In the genomic region with DNA sequence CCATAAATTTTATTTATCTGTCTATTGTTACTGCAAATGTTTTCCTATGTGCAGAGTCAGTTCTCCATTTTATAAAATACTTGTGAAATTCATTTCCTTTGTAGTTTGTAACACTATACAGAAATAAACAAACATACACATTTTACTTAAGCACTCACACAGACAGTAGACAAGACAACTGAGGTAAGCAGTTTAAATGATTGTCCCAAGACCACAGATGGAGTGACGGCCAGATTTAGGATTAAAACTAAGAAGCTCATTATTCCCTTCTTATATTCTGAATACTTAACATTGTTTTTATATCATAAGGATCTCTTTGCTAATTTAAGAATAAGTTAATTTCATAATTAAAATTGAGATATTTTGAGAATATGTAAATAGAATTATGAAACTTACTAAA, we compare ENCODE assay signal across 9 cellular contexts.
A peak's percentile ranks its signal among the peaks of the same experiment; 100 is the strongest.
DNase-seq lines count a peak whose midpoint lies in the region; ATAC-seq, FAIRE-seq and TF ChIP-seq lines count a peak whose summit lies in the region.
"Had no signal": no experiment of that assay in that cellular context is flagged by ENCODE, and none has a peak within 500 bp of the region (broad histone marks: within the 10 kb centered on the region; RNA-seq: fewer than 3 reads in every experiment).

No MANE protein-coding gene starts in this region.

- H3K4me1 ChIP-seq in aorta (ENCODE audit: control insufficient read depth in 1 of 2, insufficient read depth in 2 of 2, low read length in 2 of 2): peaks cover 0 to 4% of the 10 kb centered on the region in 2 donors

- H3K36me3 ChIP-seq in aorta (ENCODE audit: control insufficient read depth in 1 of 2, insufficient read depth in 2 of 2, low read length in 1 of 2): no peaks in the 10 kb centered on the region

- H3K27ac ChIP-seq in VCaP (peak overlapping the region; percentile 67), aorta (ENCODE audit: low read depth in 1 of 2, low read length in 2 of 2) (no peak overlapping the region)

- H3K4me3 Mint-ChIP-seq in stimulated activated memory B cell treated with anti-CD40 and anti-IgM and Interleukin-4, amounts not matched to agents 10 μg/mL and 1 μg/mL and 100 μg/mL, for 72 hours: peak overlapping the region; percentile 58

- no peaks in the 10 kb centered on the region for H3K27me3 Mint-ChIP-seq in stimulated activated memory B cell treated with anti-CD40 and anti-IgM and Interleukin-4, amounts not matched to agents 10 μg/mL and 1 μg/mL and 100 μg/mL, for 72 hours

- intact Hi-C loops in aorta (cut with DNase I): no loop called here

- H3K9me3 ChIP-seq in aorta (ENCODE audit: control insufficient read depth, low read length): no peaks in the 10 kb centered on the region

- peak overlapping the region; percentile 88 for H3K27ac Mint-ChIP-seq in stimulated activated memory B cell treated with anti-CD40 and anti-IgM and Interleukin-4, amounts not matched to agents 10 μg/mL and 1 μg/mL and 100 μg/mL, for 72 hours

- H3K36me3 Mint-ChIP-seq in stimulated activated memory B cell treated with anti-CD40 and anti-IgM and Interleukin-4, amounts not matched to agents 10 μg/mL and 1 μg/mL and 100 μg/mL, for 72 hours: peaks cover 10% of the 10 kb centered on the region

- peaks cover 12% of the 10 kb centered on the region for H3K4me1 Mint-ChIP-seq in stimulated activated memory B cell treated with anti-CD40 and anti-IgM and Interleukin-4, amounts not matched to agents 10 μg/mL and 1 μg/mL and 100 μg/mL, for 72 hours

- FAIRE-seq in frontal cortex (lab: Jason Lieb, UNC): peak; percentile 96

- no peak for TF ChIP-seq CTCF in VCaP (conservative IDR thresholded peaks at IDR 0.05)

- no peak overlapping the region for H3K4me3 ChIP-seq in aorta (ENCODE audit: low read length in 2 of 2)

- H3K9me3 Mint-ChIP-seq in stimulated activated memory B cell treated with anti-CD40 and anti-IgM and Interleukin-4, amounts not matched to agents 10 μg/mL and 1 μg/mL and 100 μg/mL, for 72 hours: no peaks in the 10 kb centered on the region

- WGBS in aorta, 2 donors: 82 to 89% methylated on average over 1 of the region's 1 CpG

- DNase-seq in NOMO-1 treated with DMSO at 0.1 percent for 48 hours (lab: John Stamatoyannopoulos, UW; ENCODE audit: unreplicated experiment) (peak; percentile 50), NOMO-1 treated with dmso at 0.1 percent for 144 hours (lab: John Stamatoyannopoulos, UW; ENCODE audit: unreplicated experiment) (no peak), frontal cortex (ENCODE audit: low spot score in 2 of 2) (no peak), aorta (no peak)
- DNase-seq in effector CD4-positive, alpha-beta T cell: no peak
- DNase-seq: NCI-H510A had no signal

- ATAC-seq in stimulated activated memory B cell treated with anti-CD40 and anti-IgM and Interleukin-4, amounts not matched to agents 10 μg/mL and 1 μg/mL and 100 μg/mL, for 72 hours: no peak
- ATAC-seq in GM19324 (IDR thresholded peaks at IDR 0.05; ENCODE audit: low FRiP score, unreplicated experiment) (no peak), aorta (ENCODE audit: low FRiP score) (no peak)

- H3K27me3 ChIP-seq in aorta (ENCODE audit: control insufficient read depth in 1 of 2, insufficient read depth in 2 of 2, low read length in 1 of 2): no peaks in the 10 kb centered on the region
